Comparison of ENCODE assay signal across 20 cellular contexts in the genomic region with DNA sequence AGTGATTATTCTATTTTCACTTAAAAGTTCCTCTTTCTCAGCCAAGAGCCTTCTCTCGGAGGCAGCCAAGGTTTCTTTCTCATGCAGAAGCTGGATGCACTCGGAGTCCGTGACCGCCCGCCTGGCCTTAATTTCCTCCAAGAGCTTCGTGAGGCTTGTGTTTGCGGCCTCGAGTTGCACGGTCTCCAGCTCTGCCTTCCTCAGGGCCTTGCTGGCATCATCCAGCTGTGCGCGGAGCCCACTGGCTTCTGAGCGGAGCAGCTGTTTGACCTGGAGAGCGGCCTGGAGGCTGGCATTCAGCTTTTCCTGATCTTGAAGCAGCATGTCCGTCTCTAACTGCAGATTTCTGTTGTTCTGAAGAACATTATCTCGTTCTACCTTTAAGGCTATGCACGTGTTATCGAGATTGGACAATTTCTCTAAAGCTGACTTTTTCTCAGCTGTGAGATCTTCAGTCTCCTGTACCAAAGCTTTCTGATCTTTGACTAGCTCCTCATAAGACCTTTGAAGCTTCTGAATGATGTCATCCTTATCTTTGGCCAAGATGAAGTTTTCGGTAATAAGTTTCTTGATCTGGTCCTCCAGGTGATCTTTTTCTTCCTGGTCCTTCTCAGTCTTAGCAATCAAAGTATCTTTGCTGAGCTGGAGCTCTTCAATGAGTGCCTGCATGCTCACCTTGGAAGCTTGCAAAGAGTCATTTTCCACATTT. TPM values are rescaled to one million over a fixed set of nuclear protein-coding genes. Genes with fewer than 3 reads are reported as not detected.
A peak's percentile ranks its signal among the peaks of the same experiment; 100 is the strongest.
DNase-seq lines count a peak whose midpoint lies in the region; ATAC-seq, FAIRE-seq and TF ChIP-seq lines count a peak whose summit lies in the region.
"Had no signal": no experiment of that assay in that cellular context is flagged by ENCODE, and none has a peak within 500 bp of the region (broad histone marks: within the 10 kb centered on the region; RNA-seq: fewer than 3 reads in every experiment).

No MANE protein-coding gene starts in this region.

- no peaks in the 10 kb centered on the region for H3K9me2 ChIP-seq in Karpas-422 (replicated peaks; ENCODE audit: insufficient read depth, low read length)

- H2AFZ ChIP-seq in Karpas-422 (ENCODE audit: low read length), result no peak overlapping the region

- H3K4me1 Mint-ChIP-seq in activated CD4-positive, alpha-beta T cell treated with anti-CD3 and anti-CD28 coated beads, Interleukin-2, amount 10 ng/mL, durations not matched to agents 24 days and 14 days, result peaks cover 18% of the 10 kb centered on the region
- peaks cover 21% of the 10 kb centered on the region for H3K4me1 Mint-ChIP-seq in activated CD4-positive, alpha-beta T cell treated with anti-CD3 and anti-CD28 coated beads for 36 hours
- H3K4me1 Mint-ChIP-seq: CD14-positive monocyte had no signal

- peaks cover 24% of the 10 kb centered on the region for H3K36me3 ChIP-seq in bronchial epithelial cell (ENCODE audit: control insufficient read depth, insufficient read depth, low read length)
- peaks cover 13 to 100% of the 10 kb centered on the region in 2 donors for H3K36me3 ChIP-seq in psoas muscle (ENCODE audit: insufficient read depth in 1 of 2, low read depth in 1 of 2)
- H3K36me3 ChIP-seq in Karpas-422 (ENCODE audit: insufficient read depth, low read length), result no peaks in the 10 kb centered on the region

- FAIRE-seq in bronchial epithelial cell (lab: Jason Lieb, UNC), result peak; percentile 68
- FAIRE-seq: D721Med, G401.6, GM12892, H1 had no signal

- intact Hi-C loops in activated CD4-positive, alpha-beta T cell treated with anti-CD3 and anti-CD28 coated beads, Interleukin-2, amount 10 ng/mL, durations not matched to agents 24 days and 14 days (cut with micrococcal nuclease), result no loop called here
- intact Hi-C loops in activated CD4-positive, alpha-beta T cell treated with anti-CD3 and anti-CD28 coated beads for 36 hours (cut with DNase I, micrococcal nuclease), result no loop called here
- intact Hi-C loops in psoas muscle (cut with DNase I), result loop anchor here in 1 of 2 donors (10.0 kb wide), 1 partner anchor 451 kb away; a partner anchor contains a TSS

- no peaks in the 10 kb centered on the region for H3K27me3 ChIP-seq in bronchial epithelial cell (ENCODE audit: control insufficient read depth, insufficient read depth, low read length)
- H3K27me3 ChIP-seq in psoas muscle (ENCODE audit: insufficient read depth in 3 of 3, low read length in 2 of 3), result no peaks in the 10 kb centered on the region
- no peaks in the 10 kb centered on the region for H3K27me3 ChIP-seq in Karpas-422 (ENCODE audit: low read length)

- H3K4me3 Mint-ChIP-seq in activated CD4-positive, alpha-beta T cell treated with anti-CD3 and anti-CD28 coated beads, Interleukin-2, amount 10 ng/mL, durations not matched to agents 24 days and 14 days, result no peak overlapping the region
- H3K4me3 Mint-ChIP-seq in activated CD4-positive, alpha-beta T cell treated with anti-CD3 and anti-CD28 coated beads for 36 hours, result no peak overlapping the region
- H3K4me3 Mint-ChIP-seq: CD14-positive monocyte; CD8-positive, alpha-beta T cell had no signal

- no peaks in the 10 kb centered on the region for H3K27me3 Mint-ChIP-seq in activated CD4-positive, alpha-beta T cell treated with anti-CD3 and anti-CD28 coated beads, Interleukin-2, amount 10 ng/mL, durations not matched to agents 24 days and 14 days
- H3K27me3 Mint-ChIP-seq in activated CD4-positive, alpha-beta T cell treated with anti-CD3 and anti-CD28 coated beads for 36 hours, result no peaks in the 10 kb centered on the region

- ATAC-seq in activated CD4-positive, alpha-beta T cell treated with anti-CD3 and anti-CD28 coated beads for 36 hours, result no peak
- peak; percentile 33 to 65 (median 48) for ATAC-seq in psoas muscle
- no peak for ATAC-seq in HG02571 (IDR thresholded peaks at IDR 0.05; ENCODE audit: unreplicated experiment)
- ATAC-seq: CD8-positive, alpha-beta T cell had no signal

- H3K4me3 ChIP-seq in bronchial epithelial cell (ENCODE audit: low read depth, low read length), result no peak overlapping the region
- no peak overlapping the region for H3K4me3 ChIP-seq in psoas muscle
- H3K4me3 ChIP-seq in Karpas-422 (ENCODE audit: low read length), result no peak overlapping the region
- H3K4me3 ChIP-seq: HAP-1 had no signal

- H3K9ac ChIP-seq in Karpas-422 (ENCODE audit: low read length), result no peak overlapping the region

- no peaks in the 10 kb centered on the region for H3K79me2 ChIP-seq in Karpas-422 (ENCODE audit: low read length)

- no peak for TF ChIP-seq CTCF in bronchial epithelial cell (IDR thresholded peaks at IDR 0.05; ENCODE audit: insufficient read depth, low read length, severe bottlenecking)
- TF ChIP-seq CTCF in psoas muscle (IDR thresholded peaks at IDR 0.05), result no peak

- H3K9me3 ChIP-seq in psoas muscle (no peaks in the 10 kb centered on the region), Karpas-422 (ENCODE audit: low read length) (no peaks in the 10 kb centered on the region)
- H3K9me3 ChIP-seq: HAP-1 had no signal

- CTCF ChIA-PET in activated CD4-positive, alpha-beta T cell treated with anti-CD3 and anti-CD28 coated beads for 36 hours (lab: Charles Lee), result interaction anchor here (0.6 to 2.2 kb wide), 8 partner anchors 9 to 1039 kb away, joined by 3 to 20 read pairs (median 4); a partner anchor contains a TSS

- no peaks in the 10 kb centered on the region for H4K20me1 ChIP-seq in Karpas-422 (ENCODE audit: insufficient read depth, low read depth, low read length)

- H3K27ac ChIP-seq in psoas muscle (no peak overlapping the region), Karpas-422 (ENCODE audit: low read length) (no peak overlapping the region)
- H3K27ac ChIP-seq: 22Rv1 had no signal

- WGBS in psoas muscle, 3 donors, result 27 to 56% (median 38%) methylated on average over 18 of the region's 18 CpGs

- H3K4me2 ChIP-seq in Karpas-422 (ENCODE audit: low read depth, low read length, poor library complexity, severe bottlenecking), result no peak overlapping the region

- DNase-seq in activated CD4-positive, alpha-beta T cell treated with anti-CD3 and anti-CD28 coated beads, Interleukin-2, amount 10 ng/mL, durations not matched to agents 24 days and 14 days, result no peak
- no peak for DNase-seq in activated CD4-positive, alpha-beta T cell treated with anti-CD3 and anti-CD28 coated beads for 36 hours
- peak; percentile 55 for DNase-seq in MV-4-11 (lab: John Stamatoyannopoulos, UW)
- DNase-seq in bronchial epithelial cell (ENCODE audit: low read depth), result no peak
- DNase-seq in psoas muscle, result peak in 1 of 2 donors; percentile 67
- no peak for DNase-seq in occipital lobe (lab: John Stamatoyannopoulos, UW)
- DNase-seq in Karpas-422, result no peak
- DNase-seq: CD8-positive, alpha-beta T cell; COR-L47; DMS153; DMS79 treated with DMSO at 0.1 percent for 48 hours; HFFc6 had no signal

- peak overlapping the region; percentile 48 for H3K27ac Mint-ChIP-seq in activated CD4-positive, alpha-beta T cell treated with anti-CD3 and anti-CD28 coated beads, Interleukin-2, amount 10 ng/mL, durations not matched to agents 24 days and 14 days
- H3K27ac Mint-ChIP-seq in activated CD4-positive, alpha-beta T cell treated with anti-CD3 and anti-CD28 coated beads for 36 hours, result no peak overlapping the region

- no peaks in the 10 kb centered on the region for H3K9me3 Mint-ChIP-seq in activated CD4-positive, alpha-beta T cell treated with anti-CD3 and anti-CD28 coated beads, Interleukin-2, amount 10 ng/mL, durations not matched to agents 24 days and 14 days
- H3K9me3 Mint-ChIP-seq in activated CD4-positive, alpha-beta T cell treated with anti-CD3 and anti-CD28 coated beads for 36 hours (ENCODE audit: low read depth), result no peaks in the 10 kb centered on the region
- H3K9me3 Mint-ChIP-seq: CD14-positive monocyte; CD8-positive, alpha-beta T cell; HFFc6 had no signal

- H3K4me1 ChIP-seq in psoas muscle (peaks cover 11% of the 10 kb centered on the region), Karpas-422 (ENCODE audit: low read length) (no peaks in the 10 kb centered on the region)

- POLR2A ChIA-PET in activated CD4-positive, alpha-beta T cell treated with anti-CD3 and anti-CD28 coated beads for 36 hours (lab: Charles Lee), result interaction anchor here (0.6 kb wide), 1 partner anchor 84 kb away, joined by 4 read pairs; no protein-coding TSS in a partner anchor

- H3K36me3 Mint-ChIP-seq in activated CD4-positive, alpha-beta T cell treated with anti-CD3 and anti-CD28 coated beads, Interleukin-2, amount 10 ng/mL, durations not matched to agents 24 days and 14 days (ENCODE audit: low read depth), result peaks cover 41% of the 10 kb centered on the region
- peaks cover 29% of the 10 kb centered on the region for H3K36me3 Mint-ChIP-seq in activated CD4-positive, alpha-beta T cell treated with anti-CD3 and anti-CD28 coated beads for 36 hours (ENCODE audit: low read depth)

RNA-seq across cellular contexts. Expression of a gene that starts 57.2 kb away (rescaled TPM):
- total RNA-seq in activated CD4-positive, alpha-beta T cell treated with anti-CD3 and anti-CD28 coated beads, Interleukin-2, amount 10 ng/mL, durations not matched to agents 24 days and 14 days, result 25.9 and 28.4 TPM in 2 replicates
- 10 to 100 TPM; 24.8 to 26.4 TPM for total RNA-seq in activated CD4-positive, alpha-beta T cell treated with anti-CD3 and anti-CD28 coated beads for 36 hours
- total RNA-seq in bronchial epithelial cell (17.1 and 23.8 TPM in 2 replicates), psoas muscle (10 to 100 TPM; 17.1 to 20.0 (median 17.2) TPM), occipital lobe (27.1 TPM)
- polyA plus RNA-seq in psoas muscle, result 10 to 100 TPM; 10.3 to 33.6 (median 15.1) TPM
- 13.7 and 20.3 TPM in 2 replicates for total RNA-seq in Karpas-422 (2014; rRNA removed; shearing (Covaris generic); ENCODE audit: low replicate concordance)

Comparison
In these comparisons a context has a peak if more than half of its experiments do, and no peak if none do; other contexts are left out.
1. ATAC-seq: peak in psoas muscle (4 of 4); none in activated CD4-positive, alpha-beta T cell treated with anti-CD3 and anti-CD28 coated beads for 36 hours (single experiment) and HG02571 (single experiment).